20 cellular contexts compared by ENCODE assay signal in genomic region chr6:72809701-72810379, GRCh38.
"Had no signal": no experiment of that assay in that cellular context is flagged by ENCODE, and none has a peak within 500 bp of the region (broad histone marks: within the 10 kb centered on the region; RNA-seq: fewer than 3 reads in every experiment).

No MANE protein-coding gene starts in this region.

- H3K27me3 Mint-ChIP-seq: activated B cell treated with CpG ODN at 0.5 μM for 24 hours; activated CD4-positive, alpha-beta T cell treated with anti-CD3 and anti-CD28 coated beads, Interleukin-2, amount 10 ng/mL, durations not matched to agents 7 days and 5 days; activated naive CD8-positive, alpha-beta T cell had no signal

- H3K27ac ChIP-seq: breast epithelium, stomach, testis had no signal

- H3K4me3 ChIP-seq: breast epithelium, stomach, testis had no signal

- H3K4me1 ChIP-seq: breast epithelium, stomach, testis had no signal

- H3K27ac Mint-ChIP-seq: activated B cell treated with CpG ODN at 0.5 μM for 24 hours; activated CD4-positive, alpha-beta T cell treated with anti-CD3 and anti-CD28 coated beads, Interleukin-2, amount 10 ng/mL, durations not matched to agents 7 days and 5 days; activated naive CD8-positive, alpha-beta T cell; activated T-cell treated with anti-CD3 and anti-CD28 coated beads, Interleukin-2, amount 50 U/mL, for 72 hours; natural killer cell; T-helper 2 cell treated with Interferon-gamma antibody and Interleukin-4, amounts not matched to agents 5 μg/mL and 100 μg/mL, for 36 hours had no signal

- H3K4me1 Mint-ChIP-seq: activated B cell treated with CpG ODN at 0.5 μM for 24 hours; activated CD4-positive, alpha-beta T cell treated with anti-CD3 and anti-CD28 coated beads, Interleukin-2, amount 10 ng/mL, durations not matched to agents 7 days and 5 days had no signal

- H3K4me3 Mint-ChIP-seq: activated B cell treated with CpG ODN at 0.5 μM for 24 hours; activated CD4-positive, alpha-beta T cell treated with anti-CD3 and anti-CD28 coated beads, Interleukin-2, amount 10 ng/mL, durations not matched to agents 7 days and 5 days; activated naive CD8-positive, alpha-beta T cell; activated T-cell treated with anti-CD3 and anti-CD28 coated beads, Interleukin-2, amount 50 U/mL, for 72 hours; natural killer cell; T-helper 2 cell treated with Interferon-gamma antibody and Interleukin-4, amounts not matched to agents 5 μg/mL and 100 μg/mL, for 36 hours had no signal

- ATAC-seq: activated T-cell treated with anti-CD3 and anti-CD28 coated beads, Interleukin-2, amount 50 U/mL, for 72 hours; esophagus mucosa; left ventricle myocardium superior; natural killer cell; right cardiac atrium had no signal

- H3K36me3 ChIP-seq: breast epithelium, stomach had no signal

- H3K36me3 Mint-ChIP-seq: activated naive CD8-positive, alpha-beta T cell; natural killer cell had no signal

- DNase-seq: activated B cell treated with CpG ODN at 0.5 μM for 24 hours; activated CD4-positive, alpha-beta T cell treated with anti-CD3 and anti-CD28 coated beads, Interleukin-2, amount 10 ng/mL, durations not matched to agents 7 days and 5 days; activated CD8-positive, alpha-beta memory T cell treated with anti-CD3 and anti-CD28 coated beads, Interleukin-2, amount 50 U/mL, for 48 hours; activated gamma-delta T cell treated with Interleukin-2 at 50 U/mL for 16 hours; activated T-cell treated with anti-CD3 and anti-CD28 coated beads, Interleukin-2, amount 50 U/mL, for 72 hours; glutamatergic neuron; hypothalamus; kidney; left ventricle myocardium superior; mesendoderm; natural killer cell; right cardiac atrium; stomach; testis had no signal

- H3K9me3 Mint-ChIP-seq: activated B cell treated with CpG ODN at 0.5 μM for 24 hours; activated CD4-positive, alpha-beta T cell treated with anti-CD3 and anti-CD28 coated beads, Interleukin-2, amount 10 ng/mL, durations not matched to agents 7 days and 5 days; activated T-cell treated with anti-CD3 and anti-CD28 coated beads, Interleukin-2, amount 50 U/mL, for 72 hours; natural killer cell; T-helper 2 cell treated with Interferon-gamma antibody and Interleukin-4, amounts not matched to agents 5 μg/mL and 100 μg/mL, for 36 hours had no signal

- H3K27me3 ChIP-seq: breast epithelium, stomach, testis had no signal

- H3K9me3 ChIP-seq: breast epithelium, stomach, testis had no signal

- FAIRE-seq: colon, endometrium, kidney had no signal
